Comparison of ENCODE assay signal across 8 cellular contexts in genomic region chr10:26860542-26861325, GRCh38. TPM values are rescaled to one million over a fixed set of nuclear protein-coding genes. Genes with fewer than 3 reads are reported as not detected.
DNase-seq lines count a peak whose midpoint lies in the region; TF ChIP-seq lines count a peak whose summit lies in the region.

ABI1 (minus strand) TSS chr10:26860958; CDS start chr10:26860863, 95 bp downstream.

- H2AFZ ChIP-seq in neuron (ENCODE audit: low read depth, low read length), result peak within 1 kb of the TSS; percentile 74

- POLR2A ChIA-PET in HEK293T (lab: Yijun Ruan, JAX), result interaction anchor here (0.9 to 1.5 kb wide), 4 partner anchors 10 to 164 kb away, joined by 3 to 4 read pairs (median 4); no protein-coding TSS in a partner anchor

- H3K4me3 ChIP-seq in neuron (ENCODE audit: low read length) (peak within 1 kb of the TSS; percentile 68), subcutaneous abdominal adipose tissue (ENCODE audit: low read depth in 1 of 5, low read length in 5 of 5) (peak within 1 kb of the TSS; percentile 94 to 99 (median 96))

- H3K27me3 Mint-ChIP-seq in activated naive CD4-positive, alpha-beta T cell treated with anti-CD3 and anti-CD28 coated beads for 36 hours (ENCODE audit: low read depth), result no peaks in the 10 kb centered on the region

- H3K9me3 ChIP-seq in neuron (ENCODE audit: low read length) (no peaks in the 10 kb centered on the region), subcutaneous abdominal adipose tissue (ENCODE audit: control insufficient read depth in 5 of 5, low read length in 5 of 5) (no peaks in the 10 kb centered on the region)

- H3K9ac ChIP-seq in subcutaneous abdominal adipose tissue (ENCODE audit: low read length in 5 of 5), result peak within 1 kb of the TSS; percentile 74 to 95 (median 95)

- no peaks in the 10 kb centered on the region for H3K9me3 Mint-ChIP-seq in activated naive CD4-positive, alpha-beta T cell treated with anti-CD3 and anti-CD28 coated beads for 36 hours

- H3K4me1 Mint-ChIP-seq in activated naive CD4-positive, alpha-beta T cell treated with anti-CD3 and anti-CD28 coated beads for 36 hours (ENCODE audit: low read depth), result peaks cover 30% of the 10 kb centered on the region

- H3K4me1 ChIP-seq in neuron (ENCODE audit: insufficient read depth, low read length), result peaks cover 14% of the 10 kb centered on the region
- H3K4me1 ChIP-seq in subcutaneous abdominal adipose tissue (ENCODE audit: control insufficient read depth in 5 of 5, insufficient read depth in 5 of 5, low read length in 5 of 5), result peaks cover 0 to 34% (median 26%) of the 10 kb centered on the region in 5 donors

- peak within 1 kb of the TSS; percentile 95 for H3K27ac ChIP-seq in subcutaneous abdominal adipose tissue (ENCODE audit: low read depth, low read length)

- CTCF ChIA-PET in HEK293T (lab: Yijun Ruan, JAX), result interaction anchor here (0.5 to 0.7 kb wide), 2 partner anchors 105 to 182 kb away, joined by 3 read pairs; no protein-coding TSS in a partner anchor
- CTCF ChIA-PET in activated naive CD4-positive, alpha-beta T cell treated with anti-CD3 and anti-CD28 coated beads for 36 hours (lab: Charles Lee), result interaction anchor here (0.7 to 1.9 kb wide), 12 partner anchors 8 to 136 kb away, joined by 3 to 10 read pairs (median 4); no protein-coding TSS in a partner anchor

- intact Hi-C loops in activated naive CD4-positive, alpha-beta T cell treated with anti-CD3 and anti-CD28 coated beads for 36 hours (cut with micrococcal nuclease), result loop anchor here (1.0 to 5.0 kb wide), 17 partner anchors 20 to 644 kb away; partner anchors contain the start of genes APBB1IP, PDSS1, RAB18 and YME1L1

- DNase-seq in GM04504 (ENCODE audit: low read depth) (peak; percentile 99), HEK293T (ENCODE audit: extremely low spot score) (peak; percentile 95), NAMALWA (ENCODE audit: low spot score) (peak; percentile 99), SK-N-DZ (ENCODE audit: low spot score) (peak; percentile 97), foreskin melanocyte (peak; percentile 98)
- peak; percentile 98 for DNase-seq in activated naive CD4-positive, alpha-beta T cell treated with anti-CD3 and anti-CD28 coated beads for 36 hours

- peak within 1 kb of the TSS; percentile 98 for H3K4me3 Mint-ChIP-seq in activated naive CD4-positive, alpha-beta T cell treated with anti-CD3 and anti-CD28 coated beads for 36 hours

- H3K27me3 ChIP-seq in neuron (ENCODE audit: insufficient read depth, low read length) (peaks cover 2% of the 10 kb centered on the region), subcutaneous abdominal adipose tissue (ENCODE audit: control insufficient read depth in 5 of 5, insufficient read depth in 4 of 5, low read length in 5 of 5) (no peaks in the 10 kb centered on the region)

- peaks cover 2% of the 10 kb centered on the region for H3K36me3 Mint-ChIP-seq in activated naive CD4-positive, alpha-beta T cell treated with anti-CD3 and anti-CD28 coated beads for 36 hours (ENCODE audit: low read depth)

- peak within 1 kb of the TSS; percentile 99 for H3K27ac Mint-ChIP-seq in activated naive CD4-positive, alpha-beta T cell treated with anti-CD3 and anti-CD28 coated beads for 36 hours

- H3K36me3 ChIP-seq in neuron (ENCODE audit: insufficient read depth, low read length) (no peaks in the 10 kb centered on the region), subcutaneous abdominal adipose tissue (ENCODE audit: control insufficient read depth in 5 of 5, insufficient read depth in 5 of 5, low read length in 5 of 5) (no peaks in the 10 kb centered on the region)

TF ChIP-seq in HEK293T, 16 proteins besides CTCF, POLR2A, EP300 and RAD21:
- TF ChIP-seq SP1 (IDR thresholded peaks at IDR 0.05) (no peak), ZNF384 (IDR thresholded peaks at IDR 0.05) (peak; percentile 98), ELF4 (IDR thresholded peaks at IDR 0.05) (0 out of 2 replicates have a peak, but pooled peaks have one; percentile 37)

RNA-seq across cellular contexts. Expression of gene ABI1, which starts in this region (rescaled TPM):
- polyA plus RNA-seq in SK-N-DZ (2014; cell fraction: cytosol; rRNA removed), result 15.9 and 20.6 TPM in 2 replicates
- 9.4 and 11.5 TPM in 2 replicates for polyA plus RNA-seq in SK-N-DZ (2014; cell fraction: nucleus; rRNA removed)
- total RNA-seq in activated naive CD4-positive, alpha-beta T cell treated with anti-CD3 and anti-CD28 coated beads for 36 hours, result 10 to 100 TPM; 34.5 to 37.2 TPM

Comparison
In these comparisons a context has a peak if more than half of its experiments do, and no peak if none do; other contexts are left out.
1. Peak in every context shown above with its lines: DNase-seq, H3K4me3 ChIP-seq and H3K27ac ChIP-seq.